Comparison of ENCODE assay signal across 1 cellular context in genomic region chr14:36478782-36479181, GRCh38.
TF ChIP-seq lines count a peak whose summit lies in the region.

No MANE protein-coding gene starts in this region.

TF ChIP-seq in GM12878, 131 proteins besides CTCF, POLR2A, EP300 and RAD21 (continued from another document):
- TF ChIP-seq JUNB (IDR thresholded peaks at IDR 0.05) (0 out of 2 replicates have a peak, but pooled peaks have one; percentile 9), YBX1 (IDR thresholded peaks at IDR 0.05) (no peak), NFXL1 (IDR thresholded peaks at IDR 0.05; ENCODE audit: borderline replicate concordance) (no peak), SRF (IDR thresholded peaks at IDR 0.05; ENCODE audit: low read depth in 2 of 2, low read length in 2 of 2) (peak in 1 of 2 experiments; percentile 49; a peak in 1 of 4 replicates), HSF1 (IDR thresholded peaks at IDR 0.05; ENCODE audit: low read depth, low read length) (no peak), RUNX3 (IDR thresholded peaks at IDR 0.05; ENCODE audit: low read length) (peak; percentile 41)
